In genomic region chr7:32154797-32155196, GRCh38 we compare ENCODE assay signal across 15 cellular contexts.
DNase-seq lines count a peak whose midpoint lies in the region; ATAC-seq and TF ChIP-seq lines count a peak whose summit lies in the region.
"Had no signal": no experiment of that assay in that cellular context is flagged by ENCODE, and none has a peak within 500 bp of the region (broad histone marks: within the 10 kb centered on the region; RNA-seq: fewer than 3 reads in every experiment).

No MANE protein-coding gene starts in this region.

- H2AFZ ChIP-seq in IMR-90 (replicated peaks; ENCODE audit: low read length, poor library complexity), result peak overlapping the region; percentile 76

- no CpG with 5 or more reads among the region's 3 CpGs for WGBS in IMR-90 (ENCODE audit: extremely low coverage in 2 of 2, insufficient read length in 1 of 2), 2 experiments
- 40 to 48% (median 46%) methylated on average over 2 to 3 of the region's 3 CpGs for WGBS in heart left ventricle, 4 donors
- 56 to 97% (median 67%) methylated on average over 2 to 3 of the region's 3 CpGs for WGBS in stomach, 5 donors

- H3K27ac Mint-ChIP-seq in MCF 10A (ENCODE audit: low read depth, unreplicated experiment), result no peak overlapping the region
- H3K27ac Mint-ChIP-seq in activated naive CD8-positive, alpha-beta T cell treated with anti-CD3 and anti-CD28 coated beads, Interleukin-2, amount 50 U/mL, for 24 hours, result no peak overlapping the region
- H3K27ac Mint-ChIP-seq in CD4-positive, alpha-beta memory T cell, result no peak overlapping the region
- H3K27ac Mint-ChIP-seq: activated naive CD8-positive, alpha-beta T cell treated with anti-CD3 and anti-CD28 coated beads, Interleukin-2, amount 10 ng/mL, durations not matched to agents 7 days and 5 days; CD4-positive, CD25-positive, alpha-beta regulatory T cell; T-cell had no signal

- peaks cover 2% of the 10 kb centered on the region; the same call in 1 of the 2 replicates for H3K4me1 ChIP-seq in IMR-90 (ENCODE audit: control insufficient read depth, insufficient read depth, low read length)
- H3K4me1 ChIP-seq in heart left ventricle, result peaks cover 0 to 82% (median 28%) of the 10 kb centered on the region in 12 donors
- peaks cover 0 to 4% (median 0%) of the 10 kb centered on the region in 4 donors for H3K4me1 ChIP-seq in stomach
- no peaks in the 10 kb centered on the region for H3K4me1 ChIP-seq in CD4-positive, alpha-beta memory T cell (ENCODE audit: insufficient read depth, low read length)

- no peak overlapping the region for H3K4me3 ChIP-seq in IMR-90 (ENCODE audit: insufficient read depth, low read depth, low read length)
- H3K4me3 ChIP-seq in heart left ventricle, result no peak overlapping the region
- H3K4me3 ChIP-seq in stomach, result no peak overlapping the region
- H3K4me3 ChIP-seq in CD4-positive, alpha-beta memory T cell (ENCODE audit: low read length in 2 of 2), result no peak overlapping the region
- H3K4me3 ChIP-seq: sigmoid colon had no signal

- TF ChIP-seq EP300 in stomach (IDR thresholded peaks at IDR 0.05), result no peak

- peak overlapping the region; percentile 43; the same call in 1 of the 2 replicates for H2AK5ac ChIP-seq in IMR-90 (ENCODE audit: low read depth, low read length)

- H4K8ac ChIP-seq in IMR-90 (ENCODE audit: low read depth in 2 of 2, low read length in 2 of 2), result peak overlapping the region in 1 of 2 experiments; percentile 56; a peak in 3 of 4 replicates

- no peaks in the 10 kb centered on the region for H3K79me1 ChIP-seq in IMR-90 (ENCODE audit: low read depth in 1 of 2, low read length in 2 of 2)

- no peaks in the 10 kb centered on the region for H3K36me3 ChIP-seq in IMR-90 (ENCODE audit: control insufficient read depth, insufficient read depth, low read length)
- H3K36me3 ChIP-seq in heart left ventricle, result no peaks in the 10 kb centered on the region
- no peaks in the 10 kb centered on the region for H3K36me3 ChIP-seq in stomach
- no peaks in the 10 kb centered on the region for H3K36me3 ChIP-seq in CD4-positive, alpha-beta memory T cell (ENCODE audit: insufficient read depth, low read length)
- H3K36me3 ChIP-seq: sigmoid colon had no signal

- H3K9ac ChIP-seq in IMR-90 (ENCODE audit: low read depth, low read length), result no peak overlapping the region

- TF ChIP-seq RAD21 in IMR-90 (IDR thresholded peaks at IDR 0.05; ENCODE audit: low read length), result no peak

- no peak overlapping the region for H3K4me3 Mint-ChIP-seq in MCF 10A (ENCODE audit: unreplicated experiment)
- no peak overlapping the region for H3K4me3 Mint-ChIP-seq in activated naive CD8-positive, alpha-beta T cell treated with anti-CD3 and anti-CD28 coated beads, Interleukin-2, amount 50 U/mL, for 24 hours
- no peak overlapping the region for H3K4me3 Mint-ChIP-seq in CD4-positive, alpha-beta memory T cell
- H3K4me3 Mint-ChIP-seq: activated naive CD8-positive, alpha-beta T cell treated with anti-CD3 and anti-CD28 coated beads, Interleukin-2, amount 10 ng/mL, durations not matched to agents 7 days and 5 days; CD4-positive, CD25-positive, alpha-beta regulatory T cell; T-cell had no signal

- H3K14ac ChIP-seq in IMR-90 (replicated peaks; ENCODE audit: low read depth, low read length), result peak overlapping the region; percentile 37

- H3K27ac ChIP-seq in IMR-90 (ENCODE audit: insufficient read depth, low read length) (no peak overlapping the region), heart left ventricle (peak overlapping the region in 11 of 12 donors; percentile 0 to 90 (median 72)), stomach (no peak overlapping the region)
- no peak overlapping the region for H3K27ac ChIP-seq in CD4-positive, alpha-beta memory T cell (ENCODE audit: low read depth, low read length)
- H3K27ac ChIP-seq: foreskin keratinocyte, sigmoid colon had no signal

- dilution Hi-C loops in IMR-90 (cut with HindIII; ENCODE audit: low sequenced_read_pairs, unreplicated experiment), result no loop called here

- no peaks in the 10 kb centered on the region for H3K9me3 Mint-ChIP-seq in MCF 10A (ENCODE audit: unreplicated experiment)
- H3K9me3 Mint-ChIP-seq in activated naive CD8-positive, alpha-beta T cell treated with anti-CD3 and anti-CD28 coated beads, Interleukin-2, amount 50 U/mL, for 24 hours, result peaks cover 3% of the 10 kb centered on the region
- peaks cover 0 to 8% (median 2%) of the 10 kb centered on the region in 8 donors for H3K9me3 Mint-ChIP-seq in CD4-positive, alpha-beta memory T cell
- H3K9me3 Mint-ChIP-seq: activated naive CD8-positive, alpha-beta T cell treated with anti-CD3 and anti-CD28 coated beads, Interleukin-2, amount 10 ng/mL, durations not matched to agents 7 days and 5 days had no signal

- TF ChIP-seq CTCF in IMR-90 (conservative IDR thresholded peaks at IDR 0.05; ENCODE audit: low read depth, low read length) (no peak), MCF 10A (IDR thresholded peaks at IDR 0.05; ENCODE audit: unreplicated experiment) (no peak), heart left ventricle (IDR thresholded peaks at IDR 0.05) (no peak), stomach (IDR thresholded peaks at IDR 0.05) (no peak)

- intact Hi-C loops in IMR-90 (cut with micrococcal nuclease), result no loop called here
- intact Hi-C loops in MCF 10A (cut with micrococcal nuclease), result no loop called here
- intact Hi-C loops in heart left ventricle (cut with DNase I), result loop anchor here in 7 of 10 donors (2.0 to 10.0 kb wide), 8 partner anchors 50 to 270 kb away; partner anchors contain the start of gene PDE1C (in 3 of the 7)
- intact Hi-C loops in stomach (cut with DNase I; ENCODE audit: low total_unique reads), result no loop called here
- intact Hi-C loops in CD4-positive, alpha-beta memory T cell (cut with micrococcal nuclease), result no loop called here

- no peak overlapping the region for H3K4me2 ChIP-seq in IMR-90 (ENCODE audit: low read depth, low read length)

- no peaks in the 10 kb centered on the region for H3K27me3 Mint-ChIP-seq in MCF 10A (ENCODE audit: insufficient read depth, unreplicated experiment)
- H3K27me3 Mint-ChIP-seq in activated naive CD8-positive, alpha-beta T cell treated with anti-CD3 and anti-CD28 coated beads, Interleukin-2, amount 50 U/mL, for 24 hours, result peaks cover 2% of the 10 kb centered on the region
- no peaks in the 10 kb centered on the region for H3K27me3 Mint-ChIP-seq in CD4-positive, alpha-beta memory T cell
- H3K27me3 Mint-ChIP-seq: activated naive CD8-positive, alpha-beta T cell treated with anti-CD3 and anti-CD28 coated beads, Interleukin-2, amount 10 ng/mL, durations not matched to agents 7 days and 5 days; CD4-positive, CD25-positive, alpha-beta regulatory T cell had no signal

- peak overlapping the region; percentile 67 for H2AK9ac ChIP-seq in IMR-90 (replicated peaks; ENCODE audit: low read depth, low read length, poor library complexity)

- H3K4ac ChIP-seq in IMR-90 (ENCODE audit: low read depth, low read length), result peak overlapping the region; percentile 55

- ATAC-seq in IMR-90 (ENCODE audit: low read depth) (peak; percentile 70), heart left ventricle (peak; percentile 68 to 83 (median 80)), GM18909 (IDR thresholded peaks at IDR 0.05; ENCODE audit: poor library complexity, unreplicated experiment) (no peak)
- no peak for ATAC-seq in activated naive CD8-positive, alpha-beta T cell treated with anti-CD3 and anti-CD28 coated beads, Interleukin-2, amount 50 U/mL, for 24 hours
- ATAC-seq: foreskin keratinocyte, HCT116, T-cell had no signal

- no peak overlapping the region for H3K56ac ChIP-seq in IMR-90 (ENCODE audit: extremely low read depth, insufficient read depth, low read length)

- no peak overlapping the region for H3K23ac ChIP-seq in IMR-90 (ENCODE audit: low read depth, low read length)

- H4K5ac ChIP-seq in IMR-90 (ENCODE audit: low read depth, low read length), result peak overlapping the region; percentile 81; the same call in 1 of the 2 replicates

- peak overlapping the region; percentile 43 for H2BK20ac ChIP-seq in IMR-90 (ENCODE audit: low read depth, low read length)

- H3K9me3 ChIP-seq in IMR-90 (ENCODE audit: control insufficient read depth, insufficient read depth, low read length) (no peaks in the 10 kb centered on the region), heart left ventricle (no peaks in the 10 kb centered on the region), stomach (no peaks in the 10 kb centered on the region)
- H3K9me3 ChIP-seq in CD4-positive, alpha-beta memory T cell (ENCODE audit: control insufficient read depth in 1 of 2, low read length in 2 of 2), result no peaks in the 10 kb centered on the region
- H3K9me3 ChIP-seq: sigmoid colon had no signal

- H2BK120ac ChIP-seq in IMR-90 (ENCODE audit: low read depth, low read length), result peak overlapping the region; percentile 47

- DNase-seq in IMR-90 (peak; percentile 36), MCF 10A (ENCODE audit: unreplicated experiment) (peak; percentile 33), heart left ventricle (peak; percentile 74 to 84 (median 78)), stomach (peak; percentile 31), superior temporal gyrus (ENCODE audit: extremely low spot score) (no peak)
- DNase-seq in activated naive CD8-positive, alpha-beta T cell treated with anti-CD3 and anti-CD28 coated beads, Interleukin-2, amount 50 U/mL, for 24 hours, result no peak
- DNase-seq in CD4-positive, alpha-beta memory T cell, result no peak
- DNase-seq: activated CD4-positive, alpha-beta T cell treated with anti-CD3 and anti-CD28 coated beads for 1 hour; activated naive CD8-positive, alpha-beta T cell treated with anti-CD3 and anti-CD28 coated beads, Interleukin-2, amount 10 ng/mL, durations not matched to agents 7 days and 5 days; CD4-positive, CD25-positive, alpha-beta regulatory T cell; foreskin keratinocyte; sigmoid colon; T-cell had no signal

- no peaks in the 10 kb centered on the region for H3K36me3 Mint-ChIP-seq in MCF 10A (ENCODE audit: insufficient read depth, unreplicated experiment)
- no peaks in the 10 kb centered on the region for H3K36me3 Mint-ChIP-seq in activated naive CD8-positive, alpha-beta T cell treated with anti-CD3 and anti-CD28 coated beads, Interleukin-2, amount 50 U/mL, for 24 hours (ENCODE audit: low read depth)
- no peaks in the 10 kb centered on the region for H3K36me3 Mint-ChIP-seq in CD4-positive, alpha-beta memory T cell
- H3K36me3 Mint-ChIP-seq: activated naive CD8-positive, alpha-beta T cell treated with anti-CD3 and anti-CD28 coated beads, Interleukin-2, amount 10 ng/mL, durations not matched to agents 7 days and 5 days; CD4-positive, CD25-positive, alpha-beta regulatory T cell; T-cell had no signal

- POLR2A ChIA-PET in IMR-90 (lab: Charles Lee; ENCODE audit: unreplicated experiment) (no interaction called here), MCF 10A (lab: Yijun Ruan, JAX) (no interaction called here)
- POLR2A ChIA-PET in CD4-positive, alpha-beta memory T cell (lab: Charles Lee; ENCODE audit: partially characterized antibody), result no interaction called here

- CTCF ChIA-PET in IMR-90 (lab: Yijun Ruan, JAX) (no interaction called here), MCF 10A (lab: Yijun Ruan, JAX) (interaction anchor here (2.2 kb wide), 1 partner anchor 372 kb away, joined by 5 read pairs; no protein-coding TSS in a partner anchor)
- CTCF ChIA-PET in CD4-positive, alpha-beta memory T cell (lab: Charles Lee; ENCODE audit: partially characterized antibody), result no interaction called here

- no peaks in the 10 kb centered on the region for H3K27me3 ChIP-seq in IMR-90 (ENCODE audit: control insufficient read depth, insufficient read depth, low read length)
- H3K27me3 ChIP-seq in heart left ventricle, result no peaks in the 10 kb centered on the region
- no peaks in the 10 kb centered on the region for H3K27me3 ChIP-seq in stomach
- H3K27me3 ChIP-seq in CD4-positive, alpha-beta memory T cell (ENCODE audit: insufficient read depth, low read length), result no peaks in the 10 kb centered on the region
- H3K27me3 ChIP-seq: foreskin keratinocyte, sigmoid colon had no signal

- H3K4me1 Mint-ChIP-seq in MCF 10A (ENCODE audit: insufficient read depth, unreplicated experiment), result peaks cover 7% of the 10 kb centered on the region
- no peaks in the 10 kb centered on the region for H3K4me1 Mint-ChIP-seq in activated naive CD8-positive, alpha-beta T cell treated with anti-CD3 and anti-CD28 coated beads, Interleukin-2, amount 50 U/mL, for 24 hours
- H3K4me1 Mint-ChIP-seq in CD4-positive, alpha-beta memory T cell, result no peaks in the 10 kb centered on the region
- H3K4me1 Mint-ChIP-seq: activated naive CD8-positive, alpha-beta T cell treated with anti-CD3 and anti-CD28 coated beads, Interleukin-2, amount 10 ng/mL, durations not matched to agents 7 days and 5 days; CD4-positive, CD25-positive, alpha-beta regulatory T cell; T-cell had no signal

- 0 out of 3 replicates have a peak overlapping the region, but pooled peaks have one; percentile 55 for H2BK15ac ChIP-seq in IMR-90 (ENCODE audit: low read depth, low read length)

- in situ Hi-C loops in IMR-90 (cut with MboI; ENCODE audit: low sequenced_read_pairs), result no loop called here

- peak overlapping the region; percentile 75; the same call in 1 of the 2 replicates for H3K18ac ChIP-seq in IMR-90 (ENCODE audit: low read depth, low read length)

- H4K91ac ChIP-seq in IMR-90 (ENCODE audit: insufficient read depth, low read depth, low read length), result peak overlapping the region; percentile 58; the same call in 1 of the 2 replicates

- TF ChIP-seq POLR2A in IMR-90 (IDR thresholded peaks at IDR 0.05; ENCODE audit: low read depth, low read length) (no peak), heart left ventricle (IDR thresholded peaks at IDR 0.05) (no peak), stomach (IDR thresholded peaks at IDR 0.05) (no peak)

- H2BK5ac ChIP-seq in IMR-90 (ENCODE audit: low read depth, low read length, poor library complexity, severe bottlenecking), result peak overlapping the region; percentile 67

- H4K20me1 ChIP-seq in IMR-90 (ENCODE audit: insufficient read depth, low read length), result no peaks in the 10 kb centered on the region

- BruUV-seq in IMR-90 (replicated peaks; lab: Mats Ljungman, UMichigan), result no TSS peak
- no TSS peak for BruUV-seq in MCF 10A (replicated peaks; lab: Mats Ljungman, UMichigan)

- H3K9me1 ChIP-seq in IMR-90 (ENCODE audit: insufficient read depth, low read length), result peaks cover 6% of the 10 kb centered on the region; the same call in 1 of the 2 replicates

Comparison
In these comparisons a context has a peak if more than half of its experiments do, and no peak if none do; other contexts are left out.
1. ATAC-seq: peak in IMR-90 (single experiment) and heart left ventricle (4 of 4); none in GM18909 (single experiment) and activated naive CD8-positive, alpha-beta T cell treated with anti-CD3 and anti-CD28 coated beads, Interleukin-2, amount 50 U/mL, for 24 hours (single experiment).
2. DNase-seq: peak in IMR-90 (single experiment), MCF 10A (single experiment), heart left ventricle (5 of 5) and stomach (single experiment); none in superior temporal gyrus (single experiment), activated naive CD8-positive, alpha-beta T cell treated with anti-CD3 and anti-CD28 coated beads, Interleukin-2, amount 50 U/mL, for 24 hours (single experiment) and CD4-positive, alpha-beta memory T cell (0 of 5).
3. H3K27ac ChIP-seq: peak in heart left ventricle (11 of 12); none in IMR-90 (single experiment), stomach (0 of 5) and CD4-positive, alpha-beta memory T cell (single experiment).
4. intact Hi-C loops: an anchor here in heart left ventricle (2.0 to 10.0 kb wide); none called in IMR-90, MCF 10A, stomach and CD4-positive, alpha-beta memory T cell.